In the genomic region with DNA sequence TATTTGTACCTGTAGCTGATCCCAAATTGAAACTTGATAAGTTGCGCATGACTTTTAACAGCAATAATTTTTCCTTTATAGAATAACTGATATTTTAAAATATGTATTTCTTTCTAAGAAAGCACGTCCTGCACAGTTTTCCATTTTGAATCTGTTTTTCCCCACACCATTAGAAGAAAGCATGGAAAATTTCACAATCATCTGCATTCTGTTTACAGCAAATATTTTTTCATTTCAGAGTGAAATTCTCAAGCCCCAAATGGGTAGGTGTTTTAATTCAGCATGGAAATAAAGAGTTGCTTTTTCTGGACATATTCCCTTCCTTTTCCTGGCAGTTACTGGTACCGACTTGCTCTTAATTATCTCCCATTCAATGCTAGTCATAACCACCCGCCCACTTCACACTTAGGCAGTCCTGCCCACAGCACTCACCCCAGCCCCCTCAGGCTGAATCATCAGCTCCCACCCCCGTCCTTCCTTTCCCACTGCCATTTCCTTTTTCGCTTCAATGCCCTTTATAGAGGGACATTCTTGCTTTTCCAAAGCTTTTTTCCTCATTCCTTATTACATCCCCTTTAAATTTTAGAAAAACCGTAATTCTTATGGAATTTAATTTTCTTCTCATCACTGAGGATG, we compare ENCODE assay signal across 8 cellular contexts.
DNase-seq lines count a peak whose midpoint lies in the region; ATAC-seq and TF ChIP-seq lines count a peak whose summit lies in the region.

No MANE protein-coding gene starts in this region.

- no peaks in the 10 kb centered on the region for H3K9me3 Mint-ChIP-seq in stimulated activated effector memory CD8-positive, alpha-beta T cell treated with anti-CD3 and anti-CD28 coated beads, Interleukin-12 subunit alpha, Interleukin-12 subunit beta, amount 100 ng/mL, for 72 hours

- TF ChIP-seq POLR2A in erythroblast (IDR thresholded peaks at IDR 0.05; ENCODE audit: low read length) = no peak

- H3K4me3 Mint-ChIP-seq in stimulated activated effector memory CD8-positive, alpha-beta T cell treated with anti-CD3 and anti-CD28 coated beads, Interleukin-12 subunit alpha, Interleukin-12 subunit beta, amount 100 ng/mL, for 72 hours = peak overlapping the region; percentile 55

- peaks cover 11% of the 10 kb centered on the region for H3K36me3 Mint-ChIP-seq in stimulated activated effector memory CD8-positive, alpha-beta T cell treated with anti-CD3 and anti-CD28 coated beads, Interleukin-12 subunit alpha, Interleukin-12 subunit beta, amount 100 ng/mL, for 72 hours

- in situ Hi-C loops in astrocyte of the spinal cord (cut with HindIII; ENCODE audit: low sequenced_read_pairs) = no loop called here

- peaks cover 49% of the 10 kb centered on the region for H3K4me1 Mint-ChIP-seq in stimulated activated effector memory CD8-positive, alpha-beta T cell treated with anti-CD3 and anti-CD28 coated beads, Interleukin-12 subunit alpha, Interleukin-12 subunit beta, amount 100 ng/mL, for 72 hours

- peak overlapping the region; percentile 82 for H3K27ac Mint-ChIP-seq in stimulated activated effector memory CD8-positive, alpha-beta T cell treated with anti-CD3 and anti-CD28 coated beads, Interleukin-12 subunit alpha, Interleukin-12 subunit beta, amount 100 ng/mL, for 72 hours

- no peak for TF ChIP-seq CTCF in AG09309 (IDR thresholded peaks at IDR 0.05; ENCODE audit: control insufficient read depth, insufficient read depth, low read depth, low read length, missing control alignments)
- TF ChIP-seq CTCF in astrocyte of the spinal cord (IDR thresholded peaks at IDR 0.05; ENCODE audit: low read depth, low read length) = no peak

- DNase-seq in AG09309 (ENCODE audit: low read depth) = peak; percentile 34
- peak; percentile 8 for DNase-seq in NCI-H2029 treated with DMSO at 0.1 percent for 48 hours (lab: John Stamatoyannopoulos, UW)
- peak; percentile 69 for DNase-seq in astrocyte of the spinal cord (ENCODE audit: low read depth, low spot score)
- peak; percentile 96 for DNase-seq in kidney tubule cell (ENCODE audit: low spot score)
- DNase-seq in stimulated activated effector memory CD8-positive, alpha-beta T cell treated with anti-CD3 and anti-CD28 coated beads, Interleukin-12 subunit alpha, Interleukin-12 subunit beta, amount 100 ng/mL, for 72 hours (ENCODE audit: low spot score in 2 of 2) = peak; percentile 37 to 73
- DNase-seq in erythroblast (lab: John Stamatoyannopoulos, UW) = no peak

- ATAC-seq in stimulated activated effector memory CD8-positive, alpha-beta T cell treated with anti-CD3 and anti-CD28 coated beads, Interleukin-12 subunit alpha, Interleukin-12 subunit beta, amount 100 ng/mL, for 72 hours = peak; percentile 90
- ATAC-seq in GM18519 (IDR thresholded peaks at IDR 0.05; ENCODE audit: low FRiP score, unreplicated experiment) (no peak), HG03196 (IDR thresholded peaks at IDR 0.05; ENCODE audit: unreplicated experiment) (no peak)

- H3K4me3 ChIP-seq in AG09309 (ENCODE audit: control insufficient read depth, low read depth, low read length) (no peak overlapping the region), astrocyte of the spinal cord (ENCODE audit: low read depth, low read length) (no peak overlapping the region)

Comparison
In these comparisons a context has a peak if more than half of its experiments do, and no peak if none do; other contexts are left out.
1. DNase-seq: peak in AG09309 (single experiment), NCI-H2029 treated with DMSO at 0.1 percent for 48 hours (single experiment), astrocyte of the spinal cord (single experiment), kidney tubule cell (single experiment) and stimulated activated effector memory CD8-positive, alpha-beta T cell treated with anti-CD3 and anti-CD28 coated beads, Interleukin-12 subunit alpha, Interleukin-12 subunit beta, amount 100 ng/mL, for 72 hours (2 of 2); none in erythroblast (0 of 2).